Comparison of ENCODE assay signal across 8 cellular contexts in the genomic region with DNA sequence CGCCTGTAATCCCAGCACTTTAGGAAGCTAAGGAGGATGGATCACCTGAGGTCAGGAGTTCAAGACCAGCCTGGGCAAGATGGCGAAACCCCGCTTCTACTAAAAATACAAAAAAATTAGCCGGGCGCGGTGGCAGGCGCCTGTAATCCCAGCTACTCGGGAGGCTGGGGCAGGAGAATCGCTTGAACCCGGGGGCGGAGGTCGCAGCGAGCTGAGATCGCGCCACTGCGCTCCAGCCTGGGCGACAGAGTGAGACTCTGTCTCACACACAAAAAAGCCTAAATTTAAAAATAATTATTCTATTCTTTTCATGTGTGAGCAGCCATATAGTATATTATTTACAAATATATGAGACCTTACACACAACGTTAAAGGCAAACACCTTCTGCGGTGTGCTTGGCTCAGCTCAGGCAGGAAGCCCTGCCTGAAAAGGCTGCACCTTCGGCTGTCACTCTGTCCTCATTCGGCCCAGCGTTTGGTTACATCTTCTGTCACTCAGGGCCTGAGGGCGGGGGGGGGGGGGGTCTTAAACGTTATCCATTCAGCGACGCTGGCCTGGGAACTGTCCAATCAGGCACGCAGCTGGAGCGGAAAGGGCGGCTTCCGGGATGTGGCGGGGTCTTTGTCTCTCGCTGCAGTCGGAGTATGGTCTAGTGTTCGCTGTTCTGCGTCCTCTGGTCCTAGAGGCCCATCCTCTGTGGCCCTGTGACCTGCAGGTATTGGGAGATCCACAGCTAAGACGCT. TPM values are rescaled to one million over a fixed set of nuclear protein-coding genes. Genes with fewer than 3 reads are reported as not detected.
DNase-seq lines count a peak whose midpoint lies in the region; ATAC-seq and TF ChIP-seq lines count a peak whose summit lies in the region.
"Not testable (repeated sequence)": the region's sequence is repeated elsewhere in the genome, so short reads cannot be mapped to it uniquely, and the experiment has no call there.

Gene ZNF492 (plus strand): TSS at position 619 of the 744 bp plus-strand sequence. CDS start 19,076 bp downstream, outside the sequence.

- H3K4me1 Mint-ChIP-seq in activated naive CD8-positive, alpha-beta T cell (ENCODE audit: low read depth), result not testable (repeated sequence)

- H3K4me1 ChIP-seq in uterus, result not testable (repeated sequence)

- not testable (repeated sequence) for H3K27me3 Mint-ChIP-seq in activated naive CD8-positive, alpha-beta T cell

- not testable (repeated sequence) for H3K9me3 Mint-ChIP-seq in activated naive CD8-positive, alpha-beta T cell (ENCODE audit: low read depth)

- H3K9me3 ChIP-seq in KOPT-K1 (ENCODE audit: insufficient read depth, low read length, poor library complexity, severe bottlenecking), result peaks cover 26% of the 10 kb centered on the region
- not testable (repeated sequence) for H3K9me3 ChIP-seq in uterus

- peak; percentile 83 for ATAC-seq in GM18519 (IDR thresholded peaks at IDR 0.05; ENCODE audit: low FRiP score, unreplicated experiment)

- TF ChIP-seq CTCF in fibroblast of mammary gland (conservative IDR thresholded peaks at IDR 0.05; ENCODE audit: control insufficient read depth, insufficient read depth, low read depth, low read length); uterus (IDR thresholded peaks at IDR 0.05): not testable (repeated sequence)

- H3K36me3 Mint-ChIP-seq in activated naive CD8-positive, alpha-beta T cell, result not testable (repeated sequence)

- H3K27ac Mint-ChIP-seq in activated naive CD8-positive, alpha-beta T cell, result peak within 1 kb of the TSS; percentile 68

- H3K4me3 Mint-ChIP-seq in activated naive CD8-positive, alpha-beta T cell, result peak within 1 kb of the TSS; percentile 96

- DNase-seq in activated CD4-positive, CD25-positive, alpha-beta regulatory T cell treated with anti-CD3 and anti-CD28 coated beads, Interleukin-2, amount 50 U/mL, for 16 hours (ENCODE audit: low read depth, low spot score), result peak; percentile 64
- DNase-seq in fibroblast of mammary gland (ENCODE audit: low read depth) (peak; percentile 82), mucosa of gallbladder (ENCODE audit: low spot score) (peak; percentile 88), uterus (peak; percentile 88 to 89)
- peak; percentile 68 for DNase-seq in stimulated activated CD4-positive, alpha-beta T cell treated with anti-CD3 and anti-CD28 coated beads, Interleukin-2, amount 100 ng/mL, for 4 hours (ENCODE audit: low read depth)

- not testable (repeated sequence) for H3K27me3 ChIP-seq in uterus

- H3K4me3 ChIP-seq in fibroblast of mammary gland (ENCODE audit: control insufficient read depth, low read depth, low read length) (peak within 1 kb of the TSS; percentile 63), uterus (peak within 1 kb of the TSS; percentile 67 to 76)

- intact Hi-C loops in uterus (cut with DNase I; ENCODE audit: low total_unique reads), result not testable (repeated sequence)

- H3K27ac ChIP-seq in KOPT-K1 (ENCODE audit: low read depth, low read length, poor library complexity, severe bottlenecking) (peak within 1 kb of the TSS; percentile 69), uterus (peak within 1 kb of the TSS; percentile 58 to 86)

- not testable (repeated sequence) for H3K36me3 ChIP-seq in KOPT-K1 (ENCODE audit: insufficient read depth, low read length); uterus

- TF ChIP-seq POLR2A in uterus (IDR thresholded peaks at IDR 0.05), result not testable (repeated sequence)

RNA-seq across cellular contexts. Expression of gene ZNF492, which starts in this region (rescaled TPM):
- total RNA-seq in mucosa of gallbladder, result 0.14 TPM
- 1 to 10 TPM in 1 of 4 donors, under 1 TPM in 2, not detected in 1; 0.51 to 2.9 (median 0.95) TPM for total RNA-seq in uterus

Comparison
In these comparisons a context has a peak if more than half of its experiments do, and no peak if none do; other contexts are left out.
1. Peak in every context shown above with its lines: DNase-seq, ATAC-seq, H3K4me3 ChIP-seq and H3K27ac ChIP-seq.
2. Peak in DNase-seq in mucosa of gallbladder; RNA of the gene not detected or under 1 TPM.